In genomic region chrX:137926090-137926489, GRCh38 we compare ENCODE assay signal across 1 cellular context.
TF ChIP-seq lines count a peak whose summit lies in the region.

No MANE protein-coding gene starts in this region.

TF ChIP-seq in GM12878, 131 proteins besides CTCF, POLR2A, EP300 and RAD21:
- no peak for TF ChIP-seq ATF2 (IDR thresholded peaks at IDR 0.05; ENCODE audit: low read length)
